ENCODE assay signal across 15 cellular contexts in genomic region chr3:29516164-29516563, GRCh38.
DNase-seq lines count a peak whose midpoint lies in the region; ATAC-seq and TF ChIP-seq lines count a peak whose summit lies in the region.
"Had no signal": no experiment of that assay in that cellular context is flagged by ENCODE, and none has a peak within 500 bp of the region (broad histone marks: within the 10 kb centered on the region; RNA-seq: fewer than 3 reads in every experiment).

No MANE protein-coding gene starts in this region.

- H3K14ac ChIP-seq in H9 (ENCODE audit: insufficient read depth, low read length): no peak overlapping the region

- H3K4me3 ChIP-seq in osteoblast (ENCODE audit: insufficient read depth, low read length): no peak overlapping the region
- H3K4me3 ChIP-seq in lower lobe of right lung: no peak overlapping the region
- H3K4me3 ChIP-seq: PC-9 had no signal

- no peaks in the 10 kb centered on the region for H3K23me2 ChIP-seq in H9 (ENCODE audit: insufficient read length, low read depth, low read length, poor library complexity, severe bottlenecking)

- H3K9ac ChIP-seq in H9 (ENCODE audit: extremely low read depth, insufficient read length, low read length): no peak overlapping the region

- no peak overlapping the region for H4K91ac ChIP-seq in H9 (ENCODE audit: insufficient read length, low read depth, low read length)

- H3K9me3 Mint-ChIP-seq in H9: no peaks in the 10 kb centered on the region
- no peaks in the 10 kb centered on the region for H3K9me3 Mint-ChIP-seq in chondrocyte (ENCODE audit: low read depth)
- peaks cover 7% of the 10 kb centered on the region for H3K9me3 Mint-ChIP-seq in activated naive CD8-positive, alpha-beta T cell treated with anti-CD3 and anti-CD28 coated beads, Interleukin-2, amount 50 U/mL, for 24 hours

- H3K36me3 Mint-ChIP-seq in H9 (ENCODE audit: insufficient read depth in 1 of 3, low read depth in 3 of 3) (no peaks in the 10 kb centered on the region), chondrocyte (ENCODE audit: low read depth) (no peaks in the 10 kb centered on the region)
- H3K36me3 Mint-ChIP-seq in activated naive CD8-positive, alpha-beta T cell treated with anti-CD3 and anti-CD28 coated beads, Interleukin-2, amount 50 U/mL, for 24 hours (ENCODE audit: low read depth): no peaks in the 10 kb centered on the region

- no peak overlapping the region for H3K4me2 ChIP-seq in H9 (ENCODE audit: insufficient read depth, insufficient read length, low read length)
- peak overlapping the region; percentile 19 for H3K4me2 ChIP-seq in osteoblast (ENCODE audit: insufficient read depth, low read length)
- H3K4me2 ChIP-seq: PC-9 had no signal

- no peak overlapping the region for H3K23ac ChIP-seq in H9 (ENCODE audit: insufficient read length, low read depth, low read length)

- H3K4me1 Mint-ChIP-seq in H9 (peaks cover 15 to 27% of the 10 kb centered on the region in 2 experiments), chondrocyte (ENCODE audit: low read depth) (peaks cover 52% of the 10 kb centered on the region)
- peaks cover 8% of the 10 kb centered on the region for H3K4me1 Mint-ChIP-seq in activated naive CD8-positive, alpha-beta T cell treated with anti-CD3 and anti-CD28 coated beads, Interleukin-2, amount 50 U/mL, for 24 hours

- H3T11ph ChIP-seq in H9 (ENCODE audit: low read length): no peak overlapping the region

- H3K79me1 ChIP-seq in H9 (ENCODE audit: insufficient read depth, low read depth, low read length, poor library complexity, severe bottlenecking): no peaks in the 10 kb centered on the region

- no peak overlapping the region for H2BK120ac ChIP-seq in H9 (ENCODE audit: low read depth, low read length, poor library complexity, severe bottlenecking)

- H2AK5ac ChIP-seq in H9 (ENCODE audit: insufficient read length, low read length): no peak overlapping the region

- intact Hi-C loops in lower lobe of right lung (cut with DNase I): no loop called here

- WGBS in H9 (ENCODE audit: extremely low coverage, insufficient read length, low lambda C conversion rate): no CpG with 5 or more reads among the region's 4 CpGs

- H2BK12ac ChIP-seq in H9 (ENCODE audit: insufficient read length, low read depth, low read length): no peak overlapping the region

- peak overlapping the region; percentile 36 for H3K27ac ChIP-seq in H9 (ENCODE audit: insufficient read length, low read depth, low read length)
- H3K27ac ChIP-seq in osteoblast (ENCODE audit: low read depth, low read length): peak overlapping the region; percentile 35
- H3K27ac ChIP-seq in lower lobe of right lung: no peak overlapping the region
- H3K27ac ChIP-seq: C4-2B, PC-9, RWPE1 had no signal

- H2BK5ac ChIP-seq in H9 (ENCODE audit: insufficient read length, low read length): no peak overlapping the region

- H3K56ac ChIP-seq in H9 (ENCODE audit: insufficient read length, low read depth, low read length): no peak overlapping the region

- H4K5ac ChIP-seq in H9 (ENCODE audit: insufficient read length, low read depth, low read length): no peak overlapping the region

- no peak for ATAC-seq in activated naive CD8-positive, alpha-beta T cell treated with anti-CD3 and anti-CD28 coated beads, Interleukin-2, amount 50 U/mL, for 24 hours
- ATAC-seq in lower lobe of right lung: no peak
- ATAC-seq in HG02885 (IDR thresholded peaks at IDR 0.05; ENCODE audit: poor library complexity, unreplicated experiment): no peak

- TF ChIP-seq CTCF in H9 (conservative IDR thresholded peaks at IDR 0.05): no peak
- no peak for TF ChIP-seq CTCF in chondrocyte (IDR thresholded peaks at IDR 0.05)
- no peak for TF ChIP-seq CTCF in osteoblast (IDR thresholded peaks at IDR 0.05; ENCODE audit: extremely low read depth, low read depth, low read length)
- TF ChIP-seq CTCF in lower lobe of right lung (IDR thresholded peaks at IDR 0.05): no peak

- H3K4me1 ChIP-seq in H9 (ENCODE audit: insufficient read depth, low read length): peaks cover 9% of the 10 kb centered on the region; the same call in 1 of the 2 replicates
- H3K4me1 ChIP-seq in osteoblast (ENCODE audit: insufficient read depth, low read length): peaks cover 42% of the 10 kb centered on the region
- H3K4me1 ChIP-seq in lower lobe of right lung: peaks cover 41% of the 10 kb centered on the region

- H4K8ac ChIP-seq in H9 (replicated peaks; ENCODE audit: insufficient read length, low read depth, low read length): no peak overlapping the region

- no peak overlapping the region for H3K4ac ChIP-seq in H9 (ENCODE audit: low read depth, low read length)

- H3K4me3 Mint-ChIP-seq in H9 (no peak overlapping the region), chondrocyte (ENCODE audit: unreplicated experiment) (no peak overlapping the region)
- no peak overlapping the region for H3K4me3 Mint-ChIP-seq in activated naive CD8-positive, alpha-beta T cell treated with anti-CD3 and anti-CD28 coated beads, Interleukin-2, amount 50 U/mL, for 24 hours

- H3K27ac Mint-ChIP-seq in H9: peak overlapping the region in 2 of 3 experiments; percentile 11 to 63; a peak in 3 of 7 replicates
- peak overlapping the region; percentile 71 for H3K27ac Mint-ChIP-seq in chondrocyte (ENCODE audit: unreplicated experiment)
- H3K27ac Mint-ChIP-seq in activated naive CD8-positive, alpha-beta T cell treated with anti-CD3 and anti-CD28 coated beads, Interleukin-2, amount 50 U/mL, for 24 hours: no peak overlapping the region

- H3K9me3 ChIP-seq in H9 (ENCODE audit: control insufficient read depth, low read depth, low read length) (no peaks in the 10 kb centered on the region), osteoblast (ENCODE audit: low read depth, low read length) (no peaks in the 10 kb centered on the region), lower lobe of right lung (no peaks in the 10 kb centered on the region)

- H3K27me3 Mint-ChIP-seq in H9 (ENCODE audit: low read depth): no peaks in the 10 kb centered on the region
- H3K27me3 Mint-ChIP-seq in chondrocyte (ENCODE audit: low read depth): no peaks in the 10 kb centered on the region
- H3K27me3 Mint-ChIP-seq in activated naive CD8-positive, alpha-beta T cell treated with anti-CD3 and anti-CD28 coated beads, Interleukin-2, amount 50 U/mL, for 24 hours: peaks cover 9% of the 10 kb centered on the region

- H3K27me3 ChIP-seq in H9 (ENCODE audit: insufficient read depth, low read length): no peaks in the 10 kb centered on the region
- no peaks in the 10 kb centered on the region for H3K27me3 ChIP-seq in osteoblast (ENCODE audit: insufficient read depth, low read length)
- H3K27me3 ChIP-seq in lower lobe of right lung (ENCODE audit: low read depth): no peaks in the 10 kb centered on the region

- no peaks in the 10 kb centered on the region for H3K79me2 ChIP-seq in H9 (ENCODE audit: insufficient read depth, low read length)
- peaks cover 7% of the 10 kb centered on the region for H3K79me2 ChIP-seq in osteoblast (ENCODE audit: insufficient read depth, low read length)

- DNase-seq in H9: no peak
- DNase-seq in LHCN-M2 (ENCODE audit: low read depth): peak; percentile 53
- no peak for DNase-seq in chondrocyte (ENCODE audit: low spot score)
- DNase-seq in osteoblast (ENCODE audit: insufficient read length, low spot score, missing footprints): peak; percentile 62
- DNase-seq in activated naive CD8-positive, alpha-beta T cell treated with anti-CD3 and anti-CD28 coated beads, Interleukin-2, amount 50 U/mL, for 24 hours: no peak
- no peak for DNase-seq in lower lobe of right lung
- DNase-seq: ACHN, AML-193, DMS79 treated with DMSO at 0.1 percent for 48 hours, NCI-H187, NCI-H524 treated with DMSO at 0.1 percent for 48 hours, PC-9 had no signal

- no peak overlapping the region for H2BK20ac ChIP-seq in H9 (ENCODE audit: low read depth, low read length, poor library complexity, severe bottlenecking)

- no peak overlapping the region for H2AFZ ChIP-seq in H9 (ENCODE audit: low read length)
- no peak overlapping the region for H2AFZ ChIP-seq in osteoblast (ENCODE audit: low read length)
- H2AFZ ChIP-seq: PC-9 had no signal

- H3K36me3 ChIP-seq in osteoblast (ENCODE audit: insufficient read depth, low read length) (no peaks in the 10 kb centered on the region), lower lobe of right lung (no peaks in the 10 kb centered on the region)

- H4K20me1 ChIP-seq in H9 (ENCODE audit: control insufficient read depth, insufficient read depth, insufficient read length) (no peaks in the 10 kb centered on the region), osteoblast (ENCODE audit: insufficient read depth, low read length) (peaks cover 2% of the 10 kb centered on the region)

- no peak overlapping the region for H2BK15ac ChIP-seq in H9 (ENCODE audit: low read depth, low read length)

- H3K18ac ChIP-seq in H9 (ENCODE audit: insufficient read length, low read depth, low read length): no peak overlapping the region

Comparison
In these comparisons a context has a peak if more than half of its experiments do, and no peak if none do; other contexts are left out.
1. DNase-seq: peak in LHCN-M2 (single experiment) and osteoblast (single experiment); none in H9 (single experiment), chondrocyte (single experiment), activated naive CD8-positive, alpha-beta T cell treated with anti-CD3 and anti-CD28 coated beads, Interleukin-2, amount 50 U/mL, for 24 hours (single experiment) and lower lobe of right lung (single experiment).